15 cellular contexts compared by ENCODE assay signal in the genomic region with DNA sequence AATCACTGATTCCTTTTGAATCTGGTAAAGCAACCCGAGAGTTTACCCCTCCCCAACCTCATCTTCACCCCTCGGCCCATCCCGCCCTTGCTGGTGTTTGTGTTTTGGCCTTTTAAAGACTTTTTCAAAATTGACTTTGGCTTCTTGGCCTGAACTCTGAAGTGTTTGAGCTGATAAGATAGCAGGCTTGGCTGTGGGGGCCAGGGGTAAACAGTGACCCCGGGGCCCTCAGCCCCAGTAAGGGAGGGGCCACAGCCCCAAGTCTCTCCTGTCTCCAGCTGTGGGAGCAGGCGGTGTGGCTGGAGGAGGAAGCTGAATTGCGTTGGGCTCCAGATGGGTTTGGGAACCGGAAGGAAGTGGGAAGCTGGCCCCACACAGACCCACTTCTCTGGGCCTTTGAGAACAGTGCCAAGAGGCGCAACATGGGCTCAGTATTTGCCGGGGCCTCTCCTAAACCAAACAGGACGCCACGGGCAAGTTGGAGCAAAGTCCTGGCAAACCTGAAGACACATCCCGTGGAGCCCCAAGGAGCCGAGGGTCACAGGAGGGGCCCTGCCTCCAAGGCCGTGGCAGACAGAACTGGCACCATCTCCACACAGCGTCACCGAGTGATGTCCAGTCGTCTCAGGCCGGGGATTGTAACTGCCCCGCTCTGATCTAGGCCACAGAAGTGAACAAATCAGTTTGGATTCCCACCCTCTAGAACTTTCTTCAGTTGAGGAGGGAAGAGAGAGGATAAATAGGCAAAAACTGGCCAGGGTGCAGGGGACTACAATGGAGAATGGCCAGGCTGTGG. TPM values are rescaled to one million over a fixed set of nuclear protein-coding genes. Genes with fewer than 3 reads are reported as not detected.
DNase-seq lines count a peak whose midpoint lies in the region; ATAC-seq, FAIRE-seq and TF ChIP-seq lines count a peak whose summit lies in the region.
"Had no signal": no experiment of that assay in that cellular context is flagged by ENCODE, and none has a peak within 500 bp of the region (broad histone marks: within the 10 kb centered on the region; RNA-seq: fewer than 3 reads in every experiment).

No MANE protein-coding gene starts in this region.

- DNase-seq in IMR-90 (no peak), WTC11 (ENCODE audit: low spot score) (no peak), right cardiac atrium (peak; percentile 66 to 88 (median 86)), small intestine (peak; percentile 50), GM23248 (no peak), NCI-H2029 treated with DMSO at 0.1 percent for 48 hours (lab: John Stamatoyannopoulos, UW) (no peak), GM20000 (ENCODE audit: low spot score) (no peak)
- DNase-seq: activated CD4-positive, alpha-beta T cell treated with anti-CD3 and anti-CD28 coated beads for 1 hour; CD4-positive, alpha-beta memory T cell; dorsolateral prefrontal cortex; mucosa of descending colon; NCI-H1105; NCI-H2227 treated with DMSO at 0.1 percent for 48 hours; stimulated activated CD8-positive, alpha-beta memory T cell treated with anti-CD3 and anti-CD28 coated beads, Interleukin-4, amount 100 ng/mL, for 48 hours had no signal

- peak overlapping the region; percentile 52 for H2BK20ac ChIP-seq in IMR-90 (ENCODE audit: low read depth, low read length)

- H3K4ac ChIP-seq in IMR-90 (ENCODE audit: low read depth, low read length): peak overlapping the region; percentile 15; the same call in 1 of the 2 replicates

- H2AK9ac ChIP-seq in IMR-90 (replicated peaks; ENCODE audit: low read depth, low read length, poor library complexity): peak overlapping the region; percentile 50

- H3K9me3 ChIP-seq in IMR-90 (ENCODE audit: control insufficient read depth, insufficient read depth, low read length) (no peaks in the 10 kb centered on the region), right cardiac atrium (ENCODE audit: control insufficient read depth, low read length) (no peaks in the 10 kb centered on the region), small intestine (ENCODE audit: control insufficient read depth, low read depth) (no peaks in the 10 kb centered on the region), GM23248 (ENCODE audit: low read depth) (no peaks in the 10 kb centered on the region)
- H3K9me3 ChIP-seq: mucosa of descending colon had no signal

- peak overlapping the region; percentile 4; the same call in 1 of the 2 replicates for H3K14ac ChIP-seq in IMR-90 (replicated peaks; ENCODE audit: low read depth, low read length)

- POLR2A ChIA-PET in IMR-90 (lab: Charles Lee; ENCODE audit: unreplicated experiment): no interaction called here
- POLR2A ChIA-PET in WTC11 (lab: Charles Lee): no interaction called here

- FAIRE-seq in small intestine (lab: Jason Lieb, UNC): no peak
- FAIRE-seq: G401.6 had no signal

- H3K79me2 ChIP-seq in GM23248 (ENCODE audit: insufficient read depth): no peaks in the 10 kb centered on the region

- no peak overlapping the region for H3K4me2 ChIP-seq in IMR-90 (ENCODE audit: low read depth, low read length)
- H3K4me2 ChIP-seq in GM23248 (ENCODE audit: unreplicated experiment): no peak overlapping the region

- H3K36me3 Mint-ChIP-seq in WTC11: no peaks in the 10 kb centered on the region
- H3K36me3 Mint-ChIP-seq: CD4-positive, alpha-beta memory T cell had no signal

- no peak overlapping the region for H3K4me3 Mint-ChIP-seq in WTC11
- H3K4me3 Mint-ChIP-seq: CD4-positive, alpha-beta memory T cell had no signal

- H3K23ac ChIP-seq in IMR-90 (ENCODE audit: low read depth, low read length): no peak overlapping the region

- no peak for TF ChIP-seq RAD21 in IMR-90 (IDR thresholded peaks at IDR 0.05; ENCODE audit: low read length)

- no peaks in the 10 kb centered on the region for H3K36me3 ChIP-seq in IMR-90 (ENCODE audit: control insufficient read depth, insufficient read depth, low read length)
- H3K36me3 ChIP-seq in small intestine (ENCODE audit: control insufficient read depth in 2 of 2, insufficient read depth in 2 of 2, low read length in 2 of 2): no peaks in the 10 kb centered on the region
- H3K36me3 ChIP-seq in GM23248 (ENCODE audit: low read depth): no peaks in the 10 kb centered on the region

- no peaks in the 10 kb centered on the region; the same call in 1 of the 2 replicates for H3K27me3 Mint-ChIP-seq in WTC11 (ENCODE audit: low read depth)

- H2BK15ac ChIP-seq in IMR-90 (ENCODE audit: low read depth, low read length): no peak overlapping the region; the same call in 2 of the 3 replicates

- dilution Hi-C loops in IMR-90 (cut with HindIII; ENCODE audit: low sequenced_read_pairs, unreplicated experiment): no loop called here

- no peaks in the 10 kb centered on the region; a peak in 1 of 4 replicates for H3K79me1 ChIP-seq in IMR-90 (ENCODE audit: low read depth in 1 of 2, low read length in 2 of 2)

- intact Hi-C loops in IMR-90 (cut with micrococcal nuclease): no loop called here
- intact Hi-C loops in right cardiac atrium (cut with DNase I): loop anchor here in 1 of 4 donors (10.0 kb wide), 1 partner anchor 51 kb away; no protein-coding TSS in a partner anchor

- peaks cover 10% of the 10 kb centered on the region for H3K4me1 ChIP-seq in IMR-90 (ENCODE audit: control insufficient read depth, insufficient read depth, low read length)
- peaks cover 4% of the 10 kb centered on the region for H3K4me1 ChIP-seq in right cardiac atrium (ENCODE audit: control insufficient read depth, insufficient read depth, low read length)
- peaks cover 6% of the 10 kb centered on the region in 2 donors for H3K4me1 ChIP-seq in small intestine (ENCODE audit: control insufficient read depth in 2 of 2, insufficient read depth in 1 of 2, low read depth in 1 of 2, low read length in 1 of 2)
- H3K4me1 ChIP-seq in GM23248 (ENCODE audit: insufficient read depth): peaks cover 5% of the 10 kb centered on the region

- H2BK5ac ChIP-seq in IMR-90 (ENCODE audit: low read depth, low read length, poor library complexity, severe bottlenecking): no peak overlapping the region

- no peaks in the 10 kb centered on the region for H3K27me3 ChIP-seq in IMR-90 (ENCODE audit: control insufficient read depth, insufficient read depth, low read length)
- H3K27me3 ChIP-seq in right cardiac atrium (ENCODE audit: control insufficient read depth, insufficient read depth): no peaks in the 10 kb centered on the region
- H3K27me3 ChIP-seq in small intestine (ENCODE audit: control insufficient read depth in 2 of 2, insufficient read depth in 2 of 2, low read length in 2 of 2): no peaks in the 10 kb centered on the region
- H3K27me3 ChIP-seq in GM23248 (replicated peaks; ENCODE audit: insufficient read depth): no peaks in the 10 kb centered on the region
- H3K27me3 ChIP-seq: dorsolateral prefrontal cortex had no signal

- H4K91ac ChIP-seq in IMR-90 (ENCODE audit: insufficient read depth, low read depth, low read length): peak overlapping the region; percentile 18

- no peak overlapping the region for H3K56ac ChIP-seq in IMR-90 (ENCODE audit: extremely low read depth, insufficient read depth, low read length)

- H3K9me2 ChIP-seq in GM23248 (ENCODE audit: insufficient read depth): no peaks in the 10 kb centered on the region; the same call in 1 of the 2 replicates

- no peak for TF ChIP-seq CTCF in IMR-90 (conservative IDR thresholded peaks at IDR 0.05; ENCODE audit: low read depth, low read length)
- TF ChIP-seq CTCF in WTC11 (IDR thresholded peaks at IDR 0.05): no peak
- no peak for TF ChIP-seq CTCF in GM20000 (IDR thresholded peaks at IDR 0.05; ENCODE audit: extremely low read depth, missing control alignments)

- no peaks in the 10 kb centered on the region for H3F3A ChIP-seq in GM23248 (ENCODE audit: insufficient read depth)

- H4K8ac ChIP-seq in IMR-90 (ENCODE audit: low read depth in 2 of 2, low read length in 2 of 2): no peak overlapping the region

- TF ChIP-seq POLR2A in IMR-90 (IDR thresholded peaks at IDR 0.05; ENCODE audit: low read depth, low read length): no peak

- peak overlapping the region; percentile 20; the same call in 1 of the 2 replicates for H2AK5ac ChIP-seq in IMR-90 (ENCODE audit: low read depth, low read length)

- peaks cover 5% of the 10 kb centered on the region for H3K9me1 ChIP-seq in IMR-90 (ENCODE audit: insufficient read depth, low read length)

- H3K9ac ChIP-seq in IMR-90 (ENCODE audit: low read depth, low read length) (no peak overlapping the region), GM23248 (no peak overlapping the region)

- H3K4me3 ChIP-seq in IMR-90 (ENCODE audit: insufficient read depth, low read depth, low read length) (no peak overlapping the region), right cardiac atrium (ENCODE audit: low read length) (no peak overlapping the region), small intestine (ENCODE audit: low read depth in 1 of 2, low read length in 2 of 2) (no peak overlapping the region), GM23248 (no peak overlapping the region)
- H3K4me3 ChIP-seq: dorsolateral prefrontal cortex, mucosa of descending colon had no signal

- no peak overlapping the region for H4K5ac ChIP-seq in IMR-90 (ENCODE audit: low read depth, low read length)

- H3K18ac ChIP-seq in IMR-90 (ENCODE audit: low read depth, low read length): no peak overlapping the region; the same call in 1 of the 2 replicates

- H3K9me3 Mint-ChIP-seq in WTC11: no peaks in the 10 kb centered on the region
- H3K9me3 Mint-ChIP-seq: CD4-positive, alpha-beta memory T cell had no signal

- H2AFZ ChIP-seq in IMR-90 (replicated peaks; ENCODE audit: low read length, poor library complexity): no peak overlapping the region
- no peak overlapping the region for H2AFZ ChIP-seq in GM23248

- no peak overlapping the region for H2BK120ac ChIP-seq in IMR-90 (ENCODE audit: low read depth, low read length)

- H3K4me1 Mint-ChIP-seq in WTC11: peaks cover 19% of the 10 kb centered on the region

- no peak overlapping the region for H3K27ac ChIP-seq in IMR-90 (ENCODE audit: insufficient read depth, low read length)
- peak overlapping the region; percentile 49 for H3K27ac ChIP-seq in right cardiac atrium (ENCODE audit: low read length)
- no peak overlapping the region for H3K27ac ChIP-seq in small intestine (ENCODE audit: low read depth in 1 of 2, low read length in 1 of 2)
- no peak overlapping the region for H3K27ac ChIP-seq in GM23248

- H3K27ac Mint-ChIP-seq in WTC11: no peak overlapping the region

- H4K20me1 ChIP-seq in IMR-90 (ENCODE audit: insufficient read depth, low read length) (no peaks in the 10 kb centered on the region), GM23248 (ENCODE audit: insufficient read depth) (no peaks in the 10 kb centered on the region)

- ATAC-seq in IMR-90 (ENCODE audit: low read depth) (no peak), WTC11 (no peak), right cardiac atrium (peak; percentile 53 to 74)
- ATAC-seq: mucosa of descending colon had no signal

- CTCF ChIA-PET in IMR-90 (lab: Yijun Ruan, JAX) (interaction anchor here (0.7 to 2.2 kb wide), 2 partner anchors 171 to 260 kb away, joined by 3 to 7 read pairs; no protein-coding TSS in a partner anchor), WTC11 (lab: Charles Lee) (interaction anchor here (1.8 to 2.2 kb wide), 2 partner anchors 14 to 56 kb away, joined by 5 to 9 read pairs; no protein-coding TSS in a partner anchor)

- in situ Hi-C loops in IMR-90 (cut with MboI; ENCODE audit: low sequenced_read_pairs): no loop called here
- in situ Hi-C loops in GM23248 (cut with MboI): no loop called here

- BruUV-seq in IMR-90 (replicated peaks; lab: Mats Ljungman, UMichigan): no TSS peak

- 42% methylated on average over 5 of the region's 19 CpGs; no CpG with 5 or more reads in 1 of the 2 experiments for WGBS in IMR-90 (ENCODE audit: extremely low coverage in 2 of 2, insufficient read length in 1 of 2), 2 experiments
- WGBS in right cardiac atrium: 40% methylated on average over 19 of the region's 19 CpGs
- 22 to 43% (median 30%) methylated on average over 18 to 19 of the region's 19 CpGs for WGBS in small intestine, 3 donors
- 81 to 83% methylated on average over 19 of the region's 19 CpGs for WGBS in GM23248 (ENCODE audit: low coverage in 1 of 2, low lambda C conversion rate in 2 of 2, missing lambda C conversion rate in 2 of 2), 2 experiments

RNA-seq across cellular contexts. Expression of a gene that starts 54.3 kb away (rescaled TPM):
- 31.7 and 38.0 TPM in 2 replicates for total RNA-seq in IMR-90 (2012; rRNA removed)
- 37.1 and 37.4 TPM in 2 replicates for polyA plus RNA-seq in IMR-90 (2012; rRNA removed)
- polyA plus RNA-seq in IMR-90 (2012; cell fraction: cytosol; rRNA removed): 27.3 and 29.6 TPM in 2 replicates
- 35.3 and 62.9 TPM in 2 replicates for polyA plus RNA-seq in IMR-90 (2012; cell fraction: nucleus; rRNA removed; ENCODE audit: low replicate concordance)
- 23.4 to 29.4 TPM (median 25.3 TPM) in 3 replicates for total RNA-seq in WTC11 (2021)
- total RNA-seq in right cardiac atrium: 10 to 100 TPM; 22.5 to 37.4 (median 27.2) TPM
- 20.8 TPM for polyA plus RNA-seq in right cardiac atrium
- 10 to 100 TPM in 1 of 3 donors, 1 to 10 TPM in 2; 6.5 to 16.6 (median 8.6) TPM for polyA plus RNA-seq in small intestine
- 22.8 and 27.9 TPM in 2 replicates for total RNA-seq in GM23248 (2014; rRNA removed; shearing (Covaris generic))
- 18.8 and 18.9 TPM in 2 replicates for polyA plus RNA-seq in GM23248 (2016; fragmentation: Nextera tagmentation; extraction: Ambion mirVana)

Comparison
In these comparisons a context has a peak if more than half of its experiments do, and no peak if none do; other contexts are left out.
1. ATAC-seq: peak in right cardiac atrium (2 of 2); none in IMR-90 (single experiment) and WTC11 (single experiment).
2. DNase-seq: peak in right cardiac atrium (3 of 3) and small intestine (single experiment); none in IMR-90 (single experiment), WTC11 (single experiment), GM23248 (single experiment), NCI-H2029 treated with DMSO at 0.1 percent for 48 hours (single experiment) and GM20000 (single experiment).